ENCODE assay signal across 27 cellular contexts in genomic region chr5:60526336-60526875, GRCh38.
"Had no signal": no experiment of that assay in that cellular context is flagged by ENCODE, and none has a peak within 500 bp of the region (broad histone marks: within the 10 kb centered on the region; RNA-seq: fewer than 3 reads in every experiment).

No MANE protein-coding gene starts in this region.

- FAIRE-seq: astrocyte, islet of Langerhans, small intestine, urothelium cell line had no signal

- H3K27ac ChIP-seq: adrenal gland, breast epithelium, colonic mucosa, gastrocnemius medialis, heart left ventricle, parathyroid adenoma, suprapubic skin, transverse colon, VCaP had no signal

- H3K27me3 Mint-ChIP-seq: central memory CD8-positive, alpha-beta T cell; stimulated activated naive CD8-positive, alpha-beta T cell treated with anti-CD3 and anti-CD28 coated beads, Interleukin-15, amount 100 ng/mL, for 72 hours had no signal

- DNase-seq: activated CD4-positive, alpha-beta T cell treated with anti-CD3 and anti-CD28 coated beads for 1 hour; activated CD4-positive, alpha-beta T cell treated with anti-CD3 and anti-CD28 coated beads, Interleukin-2, amount 50 U/mL, for 1 hour; activated T-cell treated with anti-CD3 and anti-CD28 coated beads, Interleukin-2, amount 50 U/mL, for 1 hour; adrenal gland; colonic mucosa; effector CD8-positive, alpha-beta T cell; erythroblast; gastrocnemius medialis; heart left ventricle; mesenchymal stem cell; small intestine; stimulated activated CD4-positive, alpha-beta T cell treated with anti-CD3 and anti-CD28 coated beads, Interleukin-2, amount 100 ng/mL, for 24 hours; stimulated activated naive CD8-positive, alpha-beta T cell treated with anti-CD3 and anti-CD28 coated beads, Interleukin-15, amount 100 ng/mL, for 72 hours; T-cell; transverse colon had no signal

- H3K27me3 ChIP-seq: adrenal gland, breast epithelium, colonic mucosa, gastrocnemius medialis, heart left ventricle, suprapubic skin, transverse colon had no signal

- H3K27ac Mint-ChIP-seq: activated naive CD4-positive, alpha-beta T cell treated with anti-CD3 and anti-CD28 coated beads, Interleukin-2, amount 50 U/mL, for 72 hours; activated T-helper 17 cell treated with anti-CD3 and anti-CD28 coated beads, Interleukin-2, amount 50 U/mL, for 72 hours; stimulated activated effector memory CD8-positive, alpha-beta T cell treated with anti-CD3 and anti-CD28 coated beads, Interleukin-12 subunit alpha, Interleukin-12 subunit beta, amount 100 ng/mL, for 72 hours; stimulated activated naive CD8-positive, alpha-beta T cell treated with anti-CD3 and anti-CD28 coated beads, Interleukin-15, amount 100 ng/mL, for 72 hours; T-cell; T-helper 2 cell treated with Interferon-gamma antibody and Interleukin-4, amounts not matched to agents 5 μg/mL and 100 μg/mL, for 36 hours had no signal

- H3K36me3 Mint-ChIP-seq: activated naive CD4-positive, alpha-beta T cell treated with anti-CD3 and anti-CD28 coated beads, Interleukin-2, amount 50 U/mL, for 72 hours; stimulated activated effector memory CD8-positive, alpha-beta T cell treated with anti-CD3 and anti-CD28 coated beads, Interleukin-12 subunit alpha, Interleukin-12 subunit beta, amount 100 ng/mL, for 72 hours; T-cell had no signal

- H3K4me3 Mint-ChIP-seq: activated T-helper 17 cell treated with anti-CD3 and anti-CD28 coated beads, Interleukin-2, amount 50 U/mL, for 72 hours; central memory CD8-positive, alpha-beta T cell; stimulated activated effector memory CD8-positive, alpha-beta T cell treated with anti-CD3 and anti-CD28 coated beads, Interleukin-12 subunit alpha, Interleukin-12 subunit beta, amount 100 ng/mL, for 72 hours; stimulated activated naive CD8-positive, alpha-beta T cell treated with anti-CD3 and anti-CD28 coated beads, Interleukin-15, amount 100 ng/mL, for 72 hours; T-cell; T-helper 2 cell treated with Interferon-gamma antibody and Interleukin-4, amounts not matched to agents 5 μg/mL and 100 μg/mL, for 36 hours had no signal

- H3K9me3 ChIP-seq: adrenal gland, breast epithelium, colonic mucosa, gastrocnemius medialis, heart left ventricle, suprapubic skin, transverse colon had no signal

- H3K4me1 Mint-ChIP-seq: activated T-helper 17 cell treated with anti-CD3 and anti-CD28 coated beads, Interleukin-2, amount 50 U/mL, for 72 hours; central memory CD8-positive, alpha-beta T cell; stimulated activated effector memory CD8-positive, alpha-beta T cell treated with anti-CD3 and anti-CD28 coated beads, Interleukin-12 subunit alpha, Interleukin-12 subunit beta, amount 100 ng/mL, for 72 hours; T-cell had no signal

- H3K9me3 Mint-ChIP-seq: activated T-helper 17 cell treated with anti-CD3 and anti-CD28 coated beads, Interleukin-2, amount 50 U/mL, for 72 hours; central memory CD8-positive, alpha-beta T cell; stimulated activated naive CD8-positive, alpha-beta T cell treated with anti-CD3 and anti-CD28 coated beads, Interleukin-15, amount 100 ng/mL, for 72 hours; T-cell; T-helper 2 cell treated with Interferon-gamma antibody and Interleukin-4, amounts not matched to agents 5 μg/mL and 100 μg/mL, for 36 hours had no signal

- H3K36me3 ChIP-seq: adrenal gland, breast epithelium, colonic mucosa, gastrocnemius medialis, heart left ventricle, suprapubic skin, transverse colon had no signal

- H3K4me3 ChIP-seq: adrenal gland, breast epithelium, colonic mucosa, gastrocnemius medialis, heart left ventricle, suprapubic skin, transverse colon had no signal

- H3K4me1 ChIP-seq: adrenal gland, breast epithelium, colonic mucosa, gastrocnemius medialis, parathyroid adenoma, suprapubic skin had no signal
